11 cellular contexts compared by ENCODE assay signal in the genomic region with DNA sequence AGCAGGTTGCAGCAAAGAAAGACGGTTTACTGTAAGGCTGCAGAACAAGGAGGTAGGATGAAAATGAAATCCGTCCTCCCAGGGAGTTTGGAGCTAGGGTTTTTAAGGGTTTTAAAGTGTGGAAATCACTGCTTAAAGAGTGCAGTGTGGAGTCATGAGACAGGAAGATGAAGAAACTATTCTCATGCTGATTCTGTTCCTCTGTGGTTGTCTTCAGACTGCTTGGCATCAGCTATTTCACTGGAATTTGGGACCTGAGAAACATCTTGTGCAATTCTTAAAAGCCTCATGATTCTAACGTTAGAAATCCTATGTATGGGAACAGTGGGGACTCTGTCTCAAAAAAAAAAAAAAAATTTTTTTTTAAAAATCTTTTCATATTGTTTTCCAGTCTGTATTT. TPM values are rescaled to one million over a fixed set of nuclear protein-coding genes. Genes with fewer than 3 reads are reported as not detected.
DNase-seq lines count a peak whose midpoint lies in the region; ATAC-seq, FAIRE-seq and TF ChIP-seq lines count a peak whose summit lies in the region.
"Had no signal": no experiment of that assay in that cellular context is flagged by ENCODE, and none has a peak within 500 bp of the region (broad histone marks: within the 10 kb centered on the region; RNA-seq: fewer than 3 reads in every experiment).

No MANE protein-coding gene starts in this region.

- no peaks in the 10 kb centered on the region for H3K23me2 ChIP-seq in H1 (ENCODE audit: low read depth, low read length)

- CTCF ChIA-PET in HepG2 (lab: Yijun Ruan, JAX; ENCODE audit: low intra/inter-chr PET ratio, low total read pairs) (no interaction called here), H1 (lab: Charles Lee; ENCODE audit: partially characterized antibody) (interaction anchor here (0.8 kb wide), 2 partner anchors 32 to 44 kb away, joined by 3 read pairs; no protein-coding TSS in a partner anchor)

- FAIRE-seq in HepG2 (lab: Jason Lieb, UNC) (no peak), H1 (lab: Jason Lieb, UNC) (no peak)
- FAIRE-seq: keratinocyte had no signal

- peak; percentile 22 for TF ChIP-seq POLR2A in right lobe of liver (IDR thresholded peaks at IDR 0.05)
- TF ChIP-seq POLR2A in HepG2 (IDR thresholded peaks at IDR 0.05; ENCODE audit: insufficient read depth in 1 of 2, low read depth in 2 of 2, low read length in 2 of 2) = no peak
- TF ChIP-seq POLR2A in H1 (IDR thresholded peaks at IDR 0.05; ENCODE audit: control extremely low read depth in 1 of 2, low read depth in 2 of 2, low read length in 2 of 2) = no peak

- no peak overlapping the region for H4K5ac ChIP-seq in H1 (ENCODE audit: insufficient read length, low read depth, low read length)

- H3K4me3 Mint-ChIP-seq in nephron progenitor cell = no peak overlapping the region

- WGBS in right lobe of liver (ENCODE audit: insufficient coverage, low coverage, low lambda C conversion rate, missing lambda C conversion rate) = 52% methylated on average over 3 of the region's 3 CpGs
- WGBS in HepG2 (ENCODE audit: low lambda C conversion rate) = 65% methylated on average over 3 of the region's 3 CpGs
- 66% methylated on average over 3 of the region's 3 CpGs; no CpG with 5 or more reads in 1 of the 2 experiments for WGBS in H1 (ENCODE audit: extremely low coverage in 1 of 2, insufficient coverage in 1 of 2, insufficient read length in 1 of 2, insufficient replicate concordance in 2 of 2, low coverage in 1 of 2, low lambda C conversion rate in 2 of 2, missing lambda C conversion rate in 1 of 2), 2 experiments

- H4K20me1 ChIP-seq in HepG2 (ENCODE audit: insufficient read depth, low read length) = no peaks in the 10 kb centered on the region
- peaks cover 0 to 4% of the 10 kb centered on the region in 2 experiments for H4K20me1 ChIP-seq in H1 (replicated peaks in 1 of 2; ENCODE audit: control insufficient read depth in 1 of 2, insufficient read depth in 2 of 2, low read length in 2 of 2)

- intact Hi-C loops in right lobe of liver (cut with DNase I) = no loop called here
- intact Hi-C loops in HepG2 (cut with micrococcal nuclease; ENCODE audit: unreplicated experiment) = no loop called here

- H3K36me3 ChIP-seq in right lobe of liver (no peaks in the 10 kb centered on the region), HepG2 (replicated peaks in 1 of 2; ENCODE audit: control insufficient read depth in 1 of 2, insufficient read depth in 2 of 2, low read length in 2 of 2) (peaks cover 2 to 7% of the 10 kb centered on the region in 2 experiments; a peak in 1 of 5 replicates), H1 (ENCODE audit: control insufficient read depth in 2 of 4, insufficient read depth in 4 of 4, low read length in 3 of 4) (peaks cover 0 to 12% (median 3%) of the 10 kb centered on the region in 4 experiments; a peak in 4 of 8 replicates)

- H4K8ac ChIP-seq in H1 (ENCODE audit: extremely low read depth, insufficient read depth, low read length) = no peak overlapping the region

- H2BK12ac ChIP-seq in H1 (ENCODE audit: low read depth, low read length) = no peak overlapping the region

- no peaks in the 10 kb centered on the region for H3K27me3 ChIP-seq in right lobe of liver
- H3K27me3 ChIP-seq in HepG2 (ENCODE audit: control insufficient read depth in 1 of 2, insufficient read depth in 2 of 2, low read length in 2 of 2) = no peaks in the 10 kb centered on the region
- H3K27me3 ChIP-seq in H1 (replicated peaks in 1 of 4; ENCODE audit: control insufficient read depth in 3 of 4, extremely low read depth in 1 of 4, insufficient read depth in 3 of 4, low read length in 3 of 4) = no peaks in the 10 kb centered on the region
- H3K27me3 ChIP-seq: BLaER1 had no signal

- DNase-seq in right lobe of liver (no peak), HepG2 (ENCODE audit: low spot score) (no peak), H1 (ENCODE audit: low read depth in 1 of 2, low spot score in 2 of 2) (no peak), nephron progenitor cell (no peak), middle frontal gyrus (ENCODE audit: extremely low spot score, low spot score) (no peak)
- DNase-seq in NK-92 treated with Interleukin-12 subunit alpha and Interleukin-12 subunit beta, amount 100 ng/mL, for 24 hours (lab: John Stamatoyannopoulos, UW) = no peak
- DNase-seq: NCI-H524 had no signal

- H3K4me1 ChIP-seq in right lobe of liver = no peaks in the 10 kb centered on the region
- peaks cover 31% of the 10 kb centered on the region for H3K4me1 ChIP-seq in HepG2 (ENCODE audit: insufficient read depth, low read length)
- peaks cover 0 to 8% (median 1%) of the 10 kb centered on the region in 4 experiments; a peak in 4 of 7 replicates for H3K4me1 ChIP-seq in H1 (replicated peaks in 1 of 4; ENCODE audit: control insufficient read depth in 3 of 4, insufficient read depth in 4 of 4, low read length in 3 of 4)

- H3K79me1 ChIP-seq in H1 (ENCODE audit: low read depth, low read length) = peaks cover 3% of the 10 kb centered on the region

- peaks cover 23% of the 10 kb centered on the region for H3K4me1 Mint-ChIP-seq in nephron progenitor cell

- no peaks in the 10 kb centered on the region for H3K9me3 Mint-ChIP-seq in nephron progenitor cell

- peak overlapping the region; percentile 1 for H3K27ac Mint-ChIP-seq in nephron progenitor cell

- no peak overlapping the region for H2AK5ac ChIP-seq in H1 (ENCODE audit: low read depth, low read length)

- TF ChIP-seq RAD21 in HepG2 (CRISPR knock-in tag; IDR thresholded peaks at IDR 0.05) (no peak), H1 (IDR thresholded peaks at IDR 0.05 in 1 of 2, conservative IDR thresholded peaks at IDR 0.05 in 1 of 2; ENCODE audit: low read depth in 2 of 2, low read length in 2 of 2) (no peak)

- no peak overlapping the region for H3K56ac ChIP-seq in H1 (replicated peaks; ENCODE audit: insufficient read length, low read depth, low read length)

- H4K91ac ChIP-seq in H1 (replicated peaks; ENCODE audit: insufficient read length, low read length) = no peak overlapping the region

- no peak overlapping the region for H3K23ac ChIP-seq in H1 (ENCODE audit: insufficient read length)

- H3K27me3 Mint-ChIP-seq in nephron progenitor cell (ENCODE audit: low read depth, poor library complexity) = peaks cover 3% of the 10 kb centered on the region

- H3K79me2 ChIP-seq in HepG2 (ENCODE audit: insufficient read depth, low read length) = peaks cover 37% of the 10 kb centered on the region
- H3K79me2 ChIP-seq in H1 (ENCODE audit: control insufficient read depth in 1 of 2, insufficient read depth in 2 of 2, low read length in 2 of 2) = peaks cover 0 to 7% of the 10 kb centered on the region in 2 experiments; a peak in 2 of 4 replicates

- H2BK120ac ChIP-seq in H1 (replicated peaks; ENCODE audit: low read depth, low read length) = no peak overlapping the region

- no peak overlapping the region for H3K18ac ChIP-seq in H1 (ENCODE audit: extremely low read depth, low read length)

- H3K36me3 Mint-ChIP-seq in nephron progenitor cell (ENCODE audit: low read depth) = peaks cover 35% of the 10 kb centered on the region

- TF ChIP-seq EP300 in HepG2 (IDR thresholded peaks at IDR 0.05; ENCODE audit: low read depth in 2 of 2, low read length in 2 of 2) (no peak), HepG2 (CRISPR knock-in tag; IDR thresholded peaks at IDR 0.05; ENCODE audit: borderline replicate concordance) (no peak), H1 (IDR thresholded peaks at IDR 0.05; ENCODE audit: borderline replicate concordance in 1 of 2, low read depth in 2 of 2, low read length in 2 of 2) (no peak)

- POLR2A ChIA-PET in HepG2 (lab: Yijun Ruan, JAX) (no interaction called here), H1 (lab: Charles Lee; ENCODE audit: partially characterized antibody) (interaction anchor here (1.3 to 1.5 kb wide), 2 partner anchors 9 to 11 kb away, joined by 3 read pairs; no protein-coding TSS in a partner anchor)

- H3K27ac ChIP-seq in right lobe of liver (peak overlapping the region in 2 of 3 donors; percentile 43 to 63), HepG2 (ENCODE audit: extremely low read length, insufficient read depth, low read length) (no peak overlapping the region), H1 (ENCODE audit: low read depth, low read length) (no peak overlapping the region)
- H3K27ac ChIP-seq: BLaER1 had no signal

- H3K4me2 ChIP-seq in HepG2 (ENCODE audit: low read depth, low read length) = no peak overlapping the region
- peak overlapping the region; percentile 23 to 54; a peak in 2 of 4 replicates for H3K4me2 ChIP-seq in H1 (ENCODE audit: insufficient read depth in 1 of 2, low read depth in 2 of 2, low read length in 2 of 2)
- H3K4me2 ChIP-seq: BLaER1 had no signal

- ATAC-seq in right lobe of liver (peak; percentile 32 to 48 (median 40)), HepG2 (no peak), esophagus mucosa (no peak), GM21619 (IDR thresholded peaks at IDR 0.05; ENCODE audit: unreplicated experiment) (no peak)

- no peak overlapping the region for H2BK5ac ChIP-seq in H1 (ENCODE audit: low read depth, low read length)

- H2AFZ ChIP-seq in HepG2 (ENCODE audit: low read length) (no peak overlapping the region), H1 (ENCODE audit: low read length) (no peak overlapping the region)

- H3K9me3 ChIP-seq in right lobe of liver (no peaks in the 10 kb centered on the region), HepG2 (ENCODE audit: low read length) (no peaks in the 10 kb centered on the region), H1 (ENCODE audit: insufficient read depth in 2 of 2, low read depth in 1 of 2, low read length in 1 of 2) (no peaks in the 10 kb centered on the region)
- H3K9me3 ChIP-seq: BLaER1 had no signal

- no peak overlapping the region for H2BK20ac ChIP-seq in H1 (ENCODE audit: low read length)

- no peak overlapping the region for H3K9ac ChIP-seq in HepG2 (ENCODE audit: insufficient read depth, low read depth, low read length)
- H3K9ac ChIP-seq in H1 (replicated peaks in 1 of 4; ENCODE audit: extremely low read depth in 1 of 4, low read depth in 3 of 4, low read length in 3 of 4) = no peak overlapping the region; a peak in 1 of 7 replicates
- H3K9ac ChIP-seq: BLaER1 had no signal

- TF ChIP-seq CTCF in right lobe of liver (IDR thresholded peaks at IDR 0.05) (no peak), HepG2 (CRISPR knock-in tag; IDR thresholded peaks at IDR 0.05) (no peak), H1 (IDR thresholded peaks at IDR 0.05; ENCODE audit: control extremely low read depth in 1 of 3, insufficient read depth in 1 of 3, low read depth in 1 of 3, low read length in 3 of 3) (no peak), nephron progenitor cell (IDR thresholded peaks at IDR 0.05) (no peak)

- H3K4me3 ChIP-seq in right lobe of liver = no peak overlapping the region
- no peak overlapping the region for H3K4me3 ChIP-seq in HepG2 (replicated peaks in 1 of 3; ENCODE audit: insufficient read depth in 1 of 3, low read depth in 2 of 3, low read length in 3 of 3)
- H3K4me3 ChIP-seq in H1 (ENCODE audit: extremely low read depth in 1 of 4, insufficient read depth in 2 of 4, low read depth in 3 of 4, low read length in 4 of 4) = no peak overlapping the region
- H3K4me3 ChIP-seq: BLaER1 had no signal

- BruUV-seq in HepG2 (replicated peaks; lab: Mats Ljungman, UMichigan) = no TSS peak

- in situ Hi-C loops in HepG2 (cut with HindIII; ENCODE audit: extremely low pct_ligation_motif_present, low pct_unique_long_range_greater_than_20kb) = no loop called here

- H3K4ac ChIP-seq in H1 (replicated peaks; ENCODE audit: insufficient read length, low read depth, low read length) = no peak overlapping the region

- 0 out of 2 replicates have a peak overlapping the region, but pooled peaks have one; percentile 25 for H2BK15ac ChIP-seq in H1 (ENCODE audit: low read length)

- no peak overlapping the region for H3K14ac ChIP-seq in H1 (ENCODE audit: insufficient read length)

RNA-seq across cellular contexts. Expression of gene ZNF331, which starts 11.4 kb away (rescaled TPM):
- 1 to 10 TPM; 2.0 to 5.8 (median 3.5) TPM for total RNA-seq in right lobe of liver
- total RNA-seq in HepG2 (2016; rRNA removed; fragmentation: Illumina TruSeq; extraction: Trizol) = 13.3 and 15.2 TPM in 2 replicates
- 5.0 and 5.3 TPM in 2 replicates for total RNA-seq in HepG2 (2016; cell fraction: cytosol; rRNA removed; fragmentation: Illumina TruSeq; extraction: Trizol; ENCODE audit: low read depth)
- total RNA-seq in HepG2 (2016; cell fraction: insoluble cytoplasmic fraction; rRNA removed; fragmentation: Illumina TruSeq; extraction: Trizol) = 11.2 and 12.7 TPM in 2 replicates
- total RNA-seq in HepG2 (2016; cell fraction: membrane; rRNA removed; fragmentation: Illumina TruSeq; extraction: Trizol) = 8.0 and 8.5 TPM in 2 replicates
- 16.0 and 20.7 TPM in 2 replicates for total RNA-seq in HepG2 (2016; cell fraction: nucleus; rRNA removed; fragmentation: Illumina TruSeq; extraction: Trizol)
- polyA plus RNA-seq in HepG2 (2011; rRNA removed) = 8.2 and 9.5 TPM in 2 replicates
- 3.3 and 4.9 TPM in 2 replicates for polyA plus RNA-seq in HepG2 (2011; cell fraction: cytosol; rRNA removed)
- 20.2 and 21.6 TPM in 2 replicates for polyA plus RNA-seq in HepG2 (2011; cell fraction: nucleus; rRNA removed)
- polyA plus RNA-seq in HepG2 (2012) = 22.2 and 38.0 TPM in 2 replicates
- 1.2 and 1.3 TPM in 2 replicates for polyA plus RNA-seq in HepG2 (2016; cell fraction: cytosol; fragmentation: Illumina TruSeq; extraction: Trizol; ENCODE audit: low read depth)
- polyA plus RNA-seq in HepG2 (2016; cell fraction: insoluble cytoplasmic fraction; fragmentation: Illumina TruSeq; extraction: Trizol; ENCODE audit: low read depth) = 10.1 and 10.3 TPM in 2 replicates
- 2.9 and 3.4 TPM in 2 replicates for polyA plus RNA-seq in HepG2 (2016; cell fraction: membrane; fragmentation: Illumina TruSeq; extraction: Trizol; ENCODE audit: low read depth)
- 51.3 and 54.8 TPM in 2 replicates for polyA plus RNA-seq in HepG2 (2016; cell fraction: nucleus; fragmentation: Illumina TruSeq; extraction: Trizol; ENCODE audit: insufficient read depth, low read depth)
- polyA minus RNA-seq in HepG2 (2011; rRNA and poly(A)+ RNA removed; ENCODE audit: low replicate concordance) = 5.6 and 18.7 TPM in 2 replicates
- polyA minus RNA-seq in HepG2 (2011; cell fraction: cytosol; rRNA and poly(A)+ RNA removed) = 7.9 and 9.9 TPM in 2 replicates
- polyA minus RNA-seq in HepG2 (2011; cell fraction: nucleus; rRNA and poly(A)+ RNA removed) = 20.4 and 22.9 TPM in 2 replicates
- 36.7 and 44.1 TPM in 2 replicates for total RNA-seq in H1 (2021; fragmentation: NEBNext Ultra II Directional; extraction: Animal tissue kit (Norgen Biotek cat#: 25700))
- 30.0 and 43.7 TPM in 2 replicates for polyA plus RNA-seq in H1 (2011; rRNA removed)
- polyA plus RNA-seq in H1 (2011; cell fraction: cytosol; rRNA removed) = 62.0 TPM
- polyA plus RNA-seq in H1 (2011; cell fraction: nucleus; rRNA removed) = 81.9 TPM
- 39.8 to 55.6 TPM (median 46.6 TPM) in 4 replicates for polyA plus RNA-seq in H1 (2012, experiment 1 of 2)
- 4.6 TPM for polyA plus RNA-seq in H1 (2012, experiment 2 of 2)
- 30.5 TPM for polyA plus RNA-seq in H1 (2013, experiment 1 of 2)
- 26.8 TPM for polyA plus RNA-seq in H1 (2013, experiment 2 of 2)
- polyA minus RNA-seq in H1 (2011; rRNA and poly(A)+ RNA removed) = 34.3 and 35.5 TPM in 2 replicates
- 22.2 TPM for polyA minus RNA-seq in H1 (2011; cell fraction: cytosol; rRNA and poly(A)+ RNA removed)
- 48.1 TPM for polyA minus RNA-seq in H1 (2011; cell fraction: nucleus; rRNA and poly(A)+ RNA removed)
- total RNA-seq in esophagus mucosa = 4.6 TPM

Comparison
In these comparisons a context has a peak if more than half of its experiments do, and no peak if none do; other contexts are left out.
1. ATAC-seq: peak in right lobe of liver (4 of 4); none in HepG2 (single experiment), esophagus mucosa (single experiment) and GM21619 (single experiment).
2. H3K27ac ChIP-seq: peak in right lobe of liver (2 of 3); none in HepG2 (single experiment) and H1 (single experiment).